Comparison of ENCODE assay signal across 7 cellular contexts in the genomic region with DNA sequence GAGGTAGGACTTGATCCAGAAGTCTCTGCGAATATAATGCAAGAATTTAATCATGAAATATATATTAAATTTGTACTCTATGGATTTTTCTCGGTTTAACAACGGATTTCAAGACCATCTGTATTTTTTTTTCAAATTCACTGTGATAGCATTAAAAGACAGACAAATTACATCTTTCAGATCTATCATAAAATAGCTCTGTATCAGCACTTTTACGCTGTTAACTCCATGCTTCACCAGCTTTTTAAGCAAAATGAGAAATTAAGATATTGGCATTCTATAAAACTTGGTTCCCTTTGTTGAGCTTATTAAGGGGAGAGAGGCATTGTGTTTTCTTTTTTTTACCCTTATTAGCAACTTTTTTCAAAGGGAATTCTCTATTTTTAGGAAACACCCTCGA.
"Had no signal": no experiment of that assay in that cellular context is flagged by ENCODE, and none has a peak within 500 bp of the region (broad histone marks: within the 10 kb centered on the region; RNA-seq: fewer than 3 reads in every experiment).

No MANE protein-coding gene starts in this region.

- H3K36me3 Mint-ChIP-seq: IgD-negative memory B cell had no signal

- H3K4me3 ChIP-seq: K562 had no signal

- H3K27ac ChIP-seq: HL-60, KMS-11 had no signal

- DNase-seq: KBM-7, KG1 had no signal

- H3K4me2 ChIP-seq: KMS-11 had no signal

- H3K9ac ChIP-seq: KMS-11 had no signal

- H3K27ac Mint-ChIP-seq: IgD-negative memory B cell had no signal

- H3K4me3 Mint-ChIP-seq: IgD-negative memory B cell had no signal

- H3K27me3 Mint-ChIP-seq: IgD-negative memory B cell had no signal

- ATAC-seq: K562 had no signal

- FAIRE-seq: HTR-8/SVneo, K562 had no signal

- H3K4me1 Mint-ChIP-seq: IgD-negative memory B cell had no signal
